21 cellular contexts compared by ENCODE assay signal in the genomic region with DNA sequence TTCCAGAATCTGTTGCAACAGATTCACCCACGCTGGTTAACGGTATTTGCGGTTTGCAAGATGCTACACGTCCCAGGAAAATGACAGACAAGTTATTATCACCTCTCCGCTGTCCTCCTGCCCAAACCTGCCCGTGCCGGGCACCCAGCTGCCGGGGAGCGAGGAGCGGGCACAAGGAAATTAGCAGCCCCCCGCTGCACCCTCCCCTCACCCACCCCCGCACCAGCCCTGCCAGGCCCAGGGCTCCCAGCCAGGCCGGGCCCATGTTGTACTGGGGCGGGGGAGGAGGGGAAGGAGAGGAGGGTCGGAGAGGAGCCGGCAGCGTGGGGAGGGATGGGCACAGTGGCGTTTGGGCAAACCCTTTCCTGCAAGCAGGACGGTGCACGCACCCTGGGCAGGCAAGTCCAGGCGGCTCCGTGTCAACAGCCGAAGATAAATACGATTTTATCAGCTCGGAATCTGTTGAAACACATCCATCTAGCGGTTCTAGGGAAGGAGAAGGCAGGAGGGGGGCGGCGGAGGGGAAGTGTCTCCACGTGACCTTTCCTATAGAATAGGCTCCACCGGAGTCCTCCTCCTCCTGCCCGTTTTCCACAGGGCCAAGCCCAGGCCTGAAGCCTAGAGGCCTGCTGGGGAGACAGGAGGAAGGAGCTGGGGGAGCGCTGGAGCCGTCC. TPM values are rescaled to one million over a fixed set of nuclear protein-coding genes. Genes with fewer than 3 reads are reported as not detected.
DNase-seq lines count a peak whose midpoint lies in the region; ATAC-seq, FAIRE-seq and TF ChIP-seq lines count a peak whose summit lies in the region.
"Had no signal": no experiment of that assay in that cellular context is flagged by ENCODE, and none has a peak within 500 bp of the region (broad histone marks: within the 10 kb centered on the region; RNA-seq: fewer than 3 reads in every experiment).

No MANE protein-coding gene starts in this region.

- no peaks in the 10 kb centered on the region; the same call in 1 of the 2 replicates for H3K23me2 ChIP-seq in H1 (ENCODE audit: low read depth, low read length)

- H3K4me3 Mint-ChIP-seq in CD8-positive, alpha-beta memory T cell, result no peak overlapping the region
- no peak overlapping the region for H3K4me3 Mint-ChIP-seq in naive thymus-derived CD4-positive, alpha-beta T cell
- H3K4me3 Mint-ChIP-seq: activated CD4-positive, alpha-beta memory T cell treated with anti-CD3 and anti-CD28 coated beads, Interleukin-2, amount 10 ng/mL, durations not matched to agents 7 days and 5 days; natural killer cell had no signal

- H2BK15ac ChIP-seq in H1 (ENCODE audit: low read length), result no peak overlapping the region

- H2BK12ac ChIP-seq in H1 (ENCODE audit: low read depth, low read length), result no peak overlapping the region

- peak overlapping the region; percentile 32 for H3K4me3 ChIP-seq in NB4 (ENCODE audit: low read depth, low read length)
- no peak overlapping the region for H3K4me3 ChIP-seq in RWPE2 (ENCODE audit: severe bottlenecking)
- H3K4me3 ChIP-seq in H1 (ENCODE audit: extremely low read depth in 1 of 4, insufficient read depth in 2 of 4, low read depth in 3 of 4, low read length in 4 of 4), result no peak overlapping the region
- H3K4me3 ChIP-seq in CD8-positive, alpha-beta memory T cell (ENCODE audit: low read length), result no peak overlapping the region
- no peak overlapping the region for H3K4me3 ChIP-seq in naive thymus-derived CD4-positive, alpha-beta T cell (ENCODE audit: low read length)
- H3K4me3 ChIP-seq: dorsolateral prefrontal cortex, GM12878, lower lobe of right lung, Peyer's patch, right atrium auricular region, upper lobe of left lung had no signal

- no peak overlapping the region for H4K91ac ChIP-seq in H1 (replicated peaks; ENCODE audit: insufficient read length, low read length)

- H3K14ac ChIP-seq in H1 (ENCODE audit: insufficient read length), result no peak overlapping the region

- peak overlapping the region; percentile 32; the same call in 1 of the 2 replicates for H3K18ac ChIP-seq in H1 (ENCODE audit: extremely low read depth, low read length)

- peaks cover 2 to 10% of the 10 kb centered on the region in 2 donors for H3K27me3 Mint-ChIP-seq in CD8-positive, alpha-beta memory T cell
- H3K27me3 Mint-ChIP-seq in naive thymus-derived CD4-positive, alpha-beta T cell, result peaks cover 0 to under 1% (median 0%) of the 10 kb centered on the region in 5 donors
- H3K27me3 Mint-ChIP-seq: activated CD4-positive, alpha-beta memory T cell treated with anti-CD3 and anti-CD28 coated beads, Interleukin-2, amount 10 ng/mL, durations not matched to agents 7 days and 5 days had no signal

- intact Hi-C loops in naive thymus-derived CD4-positive, alpha-beta T cell (cut with micrococcal nuclease), result no loop called here

- peaks cover 0 to 1% (median 0%) of the 10 kb centered on the region in 3 donors for H3K4me1 Mint-ChIP-seq in CD8-positive, alpha-beta memory T cell
- H3K4me1 Mint-ChIP-seq in naive thymus-derived CD4-positive, alpha-beta T cell, result peaks cover 0 to 12% (median 0%) of the 10 kb centered on the region in 7 donors

- FAIRE-seq in H1 (lab: Jason Lieb, UNC), result no peak
- FAIRE-seq: GM12878 had no signal

- TF ChIP-seq RAD21 in H1 (IDR thresholded peaks at IDR 0.05 in 1 of 2, conservative IDR thresholded peaks at IDR 0.05 in 1 of 2; ENCODE audit: low read depth in 2 of 2, low read length in 2 of 2), result no peak

- H3K79me2 ChIP-seq in H1 (ENCODE audit: control insufficient read depth in 1 of 2, insufficient read depth in 2 of 2, low read length in 2 of 2), result no peaks in the 10 kb centered on the region

- H3K4me1 ChIP-seq in RWPE2 (ENCODE audit: insufficient read depth, poor library complexity, severe bottlenecking) (peaks cover 23% of the 10 kb centered on the region), H1 (replicated peaks in 1 of 4; ENCODE audit: control insufficient read depth in 3 of 4, insufficient read depth in 4 of 4, low read length in 3 of 4) (peaks cover 0 to 18% (median 8%) of the 10 kb centered on the region in 4 experiments; a peak in 5 of 7 replicates)
- H3K4me1 ChIP-seq in CD8-positive, alpha-beta memory T cell (ENCODE audit: insufficient read depth, low read length), result peaks cover 12% of the 10 kb centered on the region
- peaks cover 0 to 7% of the 10 kb centered on the region in 2 donors for H3K4me1 ChIP-seq in naive thymus-derived CD4-positive, alpha-beta T cell (ENCODE audit: control insufficient read depth in 2 of 2, insufficient read depth in 2 of 2, low read length in 2 of 2)
- H3K4me1 ChIP-seq: Peyer's patch had no signal

- H3K36me3 ChIP-seq in RWPE2 (ENCODE audit: low read depth) (no peaks in the 10 kb centered on the region), H1 (ENCODE audit: control insufficient read depth in 2 of 4, insufficient read depth in 4 of 4, low read length in 3 of 4) (no peaks in the 10 kb centered on the region)
- no peaks in the 10 kb centered on the region for H3K36me3 ChIP-seq in CD8-positive, alpha-beta memory T cell (ENCODE audit: insufficient read depth, low read length)
- H3K36me3 ChIP-seq in naive thymus-derived CD4-positive, alpha-beta T cell (ENCODE audit: control insufficient read depth in 2 of 3, insufficient read depth in 3 of 3, low read length in 3 of 3), result no peaks in the 10 kb centered on the region
- H3K36me3 ChIP-seq: lower lobe of right lung, Peyer's patch, right atrium auricular region, upper lobe of left lung had no signal

- no peak overlapping the region for H2AFZ ChIP-seq in H1 (ENCODE audit: low read length)

- no peak overlapping the region for H2AK5ac ChIP-seq in H1 (ENCODE audit: low read depth, low read length)

- no peak for TF ChIP-seq EP300 in H1 (IDR thresholded peaks at IDR 0.05; ENCODE audit: borderline replicate concordance in 1 of 2, low read depth in 2 of 2, low read length in 2 of 2)

- H3K9ac ChIP-seq in H1 (replicated peaks in 1 of 4; ENCODE audit: extremely low read depth in 1 of 4, low read depth in 3 of 4, low read length in 3 of 4), result no peak overlapping the region

- WGBS in H1 (ENCODE audit: extremely low coverage in 1 of 2, insufficient coverage in 1 of 2, insufficient read length in 1 of 2, insufficient replicate concordance in 2 of 2, low coverage in 1 of 2, low lambda C conversion rate in 2 of 2, missing lambda C conversion rate in 1 of 2), 2 experiments, result 71% methylated on average over 21 of the region's 33 CpGs; no CpG with 5 or more reads in 1 of the 2 experiments

- H3K4me2 ChIP-seq in H1 (ENCODE audit: insufficient read depth in 1 of 2, low read depth in 2 of 2, low read length in 2 of 2), result peak overlapping the region; percentile 40 to 55; a peak in 2 of 4 replicates

- no peak overlapping the region for H3K4ac ChIP-seq in H1 (replicated peaks; ENCODE audit: insufficient read length, low read depth, low read length)

- DNase-seq in DMS79 (lab: John Stamatoyannopoulos, UW), result peak; percentile 38
- DNase-seq in NB4 (ENCODE audit: low read depth), result peak; percentile 84
- peak; percentile 93 for DNase-seq in RWPE2 (ENCODE audit: low spot score)
- no peak for DNase-seq in H1 (ENCODE audit: low read depth in 1 of 2, low spot score in 2 of 2)
- no peak for DNase-seq in CD8-positive, alpha-beta memory T cell
- no peak for DNase-seq in naive thymus-derived CD4-positive, alpha-beta T cell
- DNase-seq in DMS53 treated with DMSO at 0.1 percent for 48 hours (lab: John Stamatoyannopoulos, UW; ENCODE audit: unreplicated experiment), result no peak
- DNase-seq: activated effector memory CD4-positive, alpha-beta T cell treated with Interleukin-2 at 50 U/mL for 16 hours; aorta; dorsolateral prefrontal cortex; EL; lower lobe of right lung; natural killer cell; NCI-H1930; Peyer's patch had no signal

- no peak overlapping the region for H3K27ac Mint-ChIP-seq in CD8-positive, alpha-beta memory T cell
- H3K27ac Mint-ChIP-seq in naive thymus-derived CD4-positive, alpha-beta T cell, result no peak overlapping the region
- H3K27ac Mint-ChIP-seq: activated CD4-positive, alpha-beta memory T cell treated with anti-CD3 and anti-CD28 coated beads, Interleukin-2, amount 10 ng/mL, durations not matched to agents 7 days and 5 days; natural killer cell had no signal

- no peak overlapping the region for H2BK120ac ChIP-seq in H1 (replicated peaks; ENCODE audit: low read depth, low read length)

- peak; percentile 75 for ATAC-seq in RWPE2 (ENCODE audit: low read depth)
- no peak for ATAC-seq in naive thymus-derived CD4-positive, alpha-beta T cell
- ATAC-seq in HG02610 (IDR thresholded peaks at IDR 0.05; ENCODE audit: unreplicated experiment), result no peak

- no peak overlapping the region for H2BK20ac ChIP-seq in H1 (ENCODE audit: low read length)

- H3K79me1 ChIP-seq in H1 (ENCODE audit: low read depth, low read length), result no peaks in the 10 kb centered on the region

- TF ChIP-seq CTCF in NB4 (IDR thresholded peaks at IDR 0.05; ENCODE audit: low read depth, low read length) (no peak), RWPE2 (IDR thresholded peaks at IDR 0.05; ENCODE audit: poor library complexity, severe bottlenecking) (no peak), H1 (IDR thresholded peaks at IDR 0.05; ENCODE audit: control extremely low read depth in 1 of 3, insufficient read depth in 1 of 3, low read depth in 1 of 3, low read length in 3 of 3) (no peak)

- H4K8ac ChIP-seq in H1 (ENCODE audit: extremely low read depth, insufficient read depth, low read length), result no peak overlapping the region

- no peak overlapping the region for H3K23ac ChIP-seq in H1 (ENCODE audit: insufficient read length)

- H4K5ac ChIP-seq in H1 (ENCODE audit: insufficient read length, low read depth, low read length), result no peak overlapping the region

- H2BK5ac ChIP-seq in H1 (ENCODE audit: low read depth, low read length), result no peak overlapping the region

- H3K27ac ChIP-seq in RWPE2 (ENCODE audit: poor library complexity, severe bottlenecking) (peak overlapping the region; percentile 65), H1 (ENCODE audit: low read depth, low read length) (no peak overlapping the region)
- H3K27ac ChIP-seq in CD8-positive, alpha-beta memory T cell (ENCODE audit: low read depth, low read length), result no peak overlapping the region
- H3K27ac ChIP-seq in naive thymus-derived CD4-positive, alpha-beta T cell (ENCODE audit: low read depth, low read length), result no peak overlapping the region
- H3K27ac ChIP-seq: lower lobe of right lung, Peyer's patch, right atrium auricular region had no signal

- no peaks in the 10 kb centered on the region for H3K9me3 Mint-ChIP-seq in CD8-positive, alpha-beta memory T cell
- H3K9me3 Mint-ChIP-seq in naive thymus-derived CD4-positive, alpha-beta T cell, result no peaks in the 10 kb centered on the region
- H3K9me3 Mint-ChIP-seq: activated CD4-positive, alpha-beta memory T cell treated with anti-CD3 and anti-CD28 coated beads, Interleukin-2, amount 10 ng/mL, durations not matched to agents 7 days and 5 days; natural killer cell had no signal

- no peak overlapping the region for H3K56ac ChIP-seq in H1 (replicated peaks; ENCODE audit: insufficient read length, low read depth, low read length)

- POLR2A ChIA-PET in H1 (lab: Charles Lee; ENCODE audit: partially characterized antibody), result interaction anchor here (1.1 to 1.3 kb wide), 3 partner anchors 10 to 21 kb away, joined by 3 to 7 read pairs (median 5); no protein-coding TSS in a partner anchor
- POLR2A ChIA-PET in CD8-positive, alpha-beta memory T cell (lab: Charles Lee), result no interaction called here
- POLR2A ChIA-PET in naive thymus-derived CD4-positive, alpha-beta T cell (lab: Charles Lee), result no interaction called here

- no peaks in the 10 kb centered on the region for H4K20me1 ChIP-seq in H1 (replicated peaks in 1 of 2; ENCODE audit: control insufficient read depth in 1 of 2, insufficient read depth in 2 of 2, low read length in 2 of 2)

- CTCF ChIA-PET in H1 (lab: Charles Lee; ENCODE audit: partially characterized antibody), result interaction anchor here (0.6 to 7.7 kb wide), 4 partner anchors 10 to 870 kb away, joined by 3 to 42 read pairs (median 10); no protein-coding TSS in a partner anchor
- CTCF ChIA-PET in CD8-positive, alpha-beta memory T cell (lab: Charles Lee), result no interaction called here
- CTCF ChIA-PET in naive thymus-derived CD4-positive, alpha-beta T cell (lab: Charles Lee), result interaction anchor here (0.6 kb wide), 1 partner anchor 39 kb away, joined by 3 read pairs; no protein-coding TSS in a partner anchor

- H3K9me3 ChIP-seq in RWPE2 (ENCODE audit: severe bottlenecking) (no peaks in the 10 kb centered on the region), H1 (ENCODE audit: insufficient read depth in 2 of 2, low read depth in 1 of 2, low read length in 1 of 2) (no peaks in the 10 kb centered on the region)
- H3K9me3 ChIP-seq in CD8-positive, alpha-beta memory T cell (ENCODE audit: low read length), result no peaks in the 10 kb centered on the region
- H3K9me3 ChIP-seq in naive thymus-derived CD4-positive, alpha-beta T cell (ENCODE audit: control insufficient read depth in 2 of 3, low read length in 3 of 3), result no peaks in the 10 kb centered on the region
- H3K9me3 ChIP-seq: lower lobe of right lung, Peyer's patch, right atrium auricular region, upper lobe of left lung had no signal

- no peaks in the 10 kb centered on the region for H3K36me3 Mint-ChIP-seq in CD8-positive, alpha-beta memory T cell
- H3K36me3 Mint-ChIP-seq in naive thymus-derived CD4-positive, alpha-beta T cell, result no peaks in the 10 kb centered on the region
- H3K36me3 Mint-ChIP-seq: natural killer cell had no signal

- H3K27me3 ChIP-seq in RWPE2 (ENCODE audit: insufficient read depth, poor library complexity, severe bottlenecking) (no peaks in the 10 kb centered on the region), H1 (replicated peaks in 1 of 4; ENCODE audit: control insufficient read depth in 3 of 4, extremely low read depth in 1 of 4, insufficient read depth in 3 of 4, low read length in 3 of 4) (peaks cover 0 to 4% (median 0%) of the 10 kb centered on the region in 4 experiments; a peak in 3 of 7 replicates)
- no peaks in the 10 kb centered on the region for H3K27me3 ChIP-seq in CD8-positive, alpha-beta memory T cell (ENCODE audit: insufficient read depth, low read length, poor library complexity, severe bottlenecking)
- no peaks in the 10 kb centered on the region for H3K27me3 ChIP-seq in naive thymus-derived CD4-positive, alpha-beta T cell (ENCODE audit: control insufficient read depth in 2 of 2, insufficient read depth in 2 of 2, low read length in 2 of 2)
- H3K27me3 ChIP-seq: Peyer's patch, right atrium auricular region had no signal

- no peak for TF ChIP-seq POLR2A in NB4 (IDR thresholded peaks at IDR 0.05; ENCODE audit: extremely low read depth, insufficient read length)
- TF ChIP-seq POLR2A in H1 (IDR thresholded peaks at IDR 0.05; ENCODE audit: control extremely low read depth in 1 of 2, low read depth in 2 of 2, low read length in 2 of 2), result no peak

RNA-seq across cellular contexts. Expression of gene CCDC27, which starts 35.1 kb away (rescaled TPM):
- total RNA-seq in H1 (2021; fragmentation: NEBNext Ultra II Directional; extraction: Animal tissue kit (Norgen Biotek cat#: 25700)), result not detected in 2 replicates
- polyA plus RNA-seq in H1 (2011; rRNA removed), result 0.15 and 0.17 TPM in 2 replicates
- polyA plus RNA-seq in H1 (2011; cell fraction: cytosol; rRNA removed), result 0.12 TPM
- 0.26 TPM for polyA plus RNA-seq in H1 (2011; cell fraction: nucleus; rRNA removed)
- 0.08 to 0.36 TPM (median 0.20 TPM) in 4 replicates for polyA plus RNA-seq in H1 (2012, experiment 1 of 2)
- not detected for polyA plus RNA-seq in H1 (2012, experiment 2 of 2)
- 0.04 TPM for polyA plus RNA-seq in H1 (2013, experiment 1 of 2)
- 0.06 TPM for polyA plus RNA-seq in H1 (2013, experiment 2 of 2)
- 0.12 and 0.25 TPM in 2 replicates for polyA minus RNA-seq in H1 (2011; rRNA and poly(A)+ RNA removed)
- polyA minus RNA-seq in H1 (2011; cell fraction: cytosol; rRNA and poly(A)+ RNA removed), result not detected
- 0.20 TPM for polyA minus RNA-seq in H1 (2011; cell fraction: nucleus; rRNA and poly(A)+ RNA removed)
- total RNA-seq in CD8-positive, alpha-beta memory T cell, result not detected
- polyA plus RNA-seq in CD8-positive, alpha-beta memory T cell, result not detected
- not detected for total RNA-seq in naive thymus-derived CD4-positive, alpha-beta T cell
- polyA plus RNA-seq in naive thymus-derived CD4-positive, alpha-beta T cell, result not detected
- total RNA-seq: activated CD4-positive, alpha-beta memory T cell treated with anti-CD3 and anti-CD28 coated beads, Interleukin-2, amount 10 ng/mL, durations not matched to agents 7 days and 5 days; aorta; GM12878; lower lobe of right lung; natural killer cell; Peyer's patch; right atrium auricular region; upper lobe of left lung had no signal
- polyA plus RNA-seq: aorta, BJ had no signal

RNA-seq across cellular contexts. Expression of gene SMIM1, which starts 55.4 kb away (rescaled TPM):
- 6.1 and 7.7 TPM in 2 replicates for total RNA-seq in H1 (2021; fragmentation: NEBNext Ultra II Directional; extraction: Animal tissue kit (Norgen Biotek cat#: 25700))
- 9.7 and 12.1 TPM in 2 replicates for polyA plus RNA-seq in H1 (2011; rRNA removed)
- polyA plus RNA-seq in H1 (2011; cell fraction: cytosol; rRNA removed), result 6.3 TPM
- 4.4 TPM for polyA plus RNA-seq in H1 (2011; cell fraction: nucleus; rRNA removed)
- 2.5 to 6.1 TPM (median 4.8 TPM) in 3 of 4 replicates, not detected in the other for polyA plus RNA-seq in H1 (2012, experiment 1 of 2)
- polyA plus RNA-seq in H1 (2012, experiment 2 of 2), result 8.5 TPM
- polyA plus RNA-seq in H1 (2013, experiment 1 of 2), result 4.4 TPM
- polyA plus RNA-seq in H1 (2013, experiment 2 of 2), result 4.2 TPM
- 0.60 TPM in 1 of 2 replicates, not detected in the other for polyA minus RNA-seq in H1 (2011; rRNA and poly(A)+ RNA removed)
- polyA minus RNA-seq in H1 (2011; cell fraction: cytosol; rRNA and poly(A)+ RNA removed), result 18.3 TPM
- 9.5 TPM for polyA minus RNA-seq in H1 (2011; cell fraction: nucleus; rRNA and poly(A)+ RNA removed)
- 1 to 10 TPM in 1 of 2 experiments, under 1 TPM in 1; 0.80 to 1.6 TPM for total RNA-seq in CD8-positive, alpha-beta memory T cell
- 1.1 TPM for polyA plus RNA-seq in CD8-positive, alpha-beta memory T cell
- total RNA-seq in naive thymus-derived CD4-positive, alpha-beta T cell, result 1 to 10 TPM in 4 of 5 experiments, under 1 TPM in 1; 0.58 to 4.3 (median 2.3) TPM
- 1 to 10 TPM in 1 of 2 donors, under 1 TPM in 1; 0.75 to 3.0 TPM for polyA plus RNA-seq in naive thymus-derived CD4-positive, alpha-beta T cell
- total RNA-seq: activated CD4-positive, alpha-beta memory T cell treated with anti-CD3 and anti-CD28 coated beads, Interleukin-2, amount 10 ng/mL, durations not matched to agents 7 days and 5 days; GM12878; Peyer's patch had no signal

Comparison
In these comparisons a context has a peak if more than half of its experiments do, and no peak if none do; other contexts are left out.
1. DNase-seq: peak in DMS79 (single experiment), NB4 (single experiment) and RWPE2 (single experiment); none in H1 (0 of 2), CD8-positive, alpha-beta memory T cell (0 of 5), naive thymus-derived CD4-positive, alpha-beta T cell (0 of 9) and DMS53 treated with DMSO at 0.1 percent for 48 hours (single experiment).